ENCODE assay signal across 12 cellular contexts in the genomic region with DNA sequence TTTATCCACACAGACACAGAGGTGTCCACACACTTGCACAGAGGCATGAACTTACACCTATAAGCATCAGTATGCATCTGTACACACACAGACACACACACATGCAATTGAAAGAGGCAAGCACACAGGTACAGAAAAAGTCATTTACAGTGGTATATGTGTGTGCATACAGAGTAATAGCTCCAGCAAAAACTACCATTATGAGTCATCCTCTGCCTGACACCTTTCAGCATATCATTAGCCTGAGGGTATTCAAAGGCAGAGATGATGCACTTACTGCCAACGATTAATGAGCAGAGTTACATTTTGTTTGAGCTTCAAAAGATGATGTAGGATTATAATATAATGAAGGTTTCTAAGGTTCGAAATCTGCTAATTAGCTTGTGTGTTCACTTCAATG.
DNase-seq lines count a peak whose midpoint lies in the region; ATAC-seq lines count a peak whose summit lies in the region.
"Had no signal": no experiment of that assay in that cellular context is flagged by ENCODE, and none has a peak within 500 bp of the region (broad histone marks: within the 10 kb centered on the region; RNA-seq: fewer than 3 reads in every experiment).

No MANE protein-coding gene starts in this region.

- DNase-seq in Daoy (ENCODE audit: low read depth) (peak; percentile 12), HT1080 (ENCODE audit: low read depth) (peak; percentile 34), astrocyte of the hippocampus (ENCODE audit: low read depth, low spot score) (peak; percentile 34), mucosa of gallbladder (ENCODE audit: low spot score) (no peak), germinal center (ENCODE audit: low spot score) (no peak)
- DNase-seq: Calu3, cortex of kidney, NCI-H446 treated with DMSO at 0.1 percent for 48 hours, stomach had no signal

- ATAC-seq in GM19452 (IDR thresholded peaks at IDR 0.05; ENCODE audit: unreplicated experiment) (peak; percentile 66), GM21423 (IDR thresholded peaks at IDR 0.05; ENCODE audit: unreplicated experiment) (no peak), HG03135 (IDR thresholded peaks at IDR 0.05; ENCODE audit: unreplicated experiment) (no peak)

Comparison
In these comparisons a context has a peak if more than half of its experiments do, and no peak if none do; other contexts are left out.
1. DNase-seq: peak in Daoy (single experiment), HT1080 (single experiment) and astrocyte of the hippocampus (single experiment); none in mucosa of gallbladder (single experiment) and germinal center (single experiment).